ENCODE assay signal across 21 cellular contexts in the genomic region with DNA sequence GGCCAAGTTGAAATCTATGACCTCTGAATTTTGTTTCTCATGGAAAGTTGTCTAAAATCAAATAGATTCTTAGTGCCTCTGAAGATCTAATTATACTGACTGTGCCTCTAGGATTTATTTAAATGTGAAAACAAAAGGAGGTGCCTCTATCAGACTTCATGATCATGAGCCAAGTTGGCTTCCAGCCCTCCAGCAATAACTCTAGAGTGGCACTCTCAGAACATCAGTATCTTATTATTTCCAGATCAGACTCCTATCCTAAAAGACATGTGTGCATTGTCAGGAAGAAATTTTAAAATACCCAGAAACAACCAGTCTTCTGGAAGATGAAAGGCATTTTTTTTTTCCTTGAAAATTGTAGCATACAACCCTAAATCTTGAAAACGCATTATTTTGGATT.
"Had no signal": no experiment of that assay in that cellular context is flagged by ENCODE, and none has a peak within 500 bp of the region (broad histone marks: within the 10 kb centered on the region; RNA-seq: fewer than 3 reads in every experiment).

No MANE protein-coding gene starts in this region.

- DNase-seq: cortex of kidney; effector CD4-positive, alpha-beta T cell; foreskin keratinocyte; heart left ventricle; kidney; natural killer cell; occipital lobe; ovary; posterior cingulate gyrus; psoas muscle; right cardiac atrium; sigmoid colon; stimulated activated CD4-positive, alpha-beta T cell treated with anti-CD3 and anti-CD28 coated beads, Interleukin-2, amount 100 ng/mL, for 24 hours; stimulated activated CD4-positive, alpha-beta T cell treated with anti-CD3 and anti-CD28 coated beads, Interleukin-4, amount 100 ng/mL, for 24 hours; stimulated activated naive CD4-positive, alpha-beta T cell treated with Interleukin-2 at 50 U/mL for 16 hours; trophoblast cell had no signal

- H3K27ac ChIP-seq: foreskin keratinocyte, gastroesophageal sphincter, heart left ventricle, hepatocyte, ovary, psoas muscle, sigmoid colon, vagina had no signal

- ATAC-seq: foreskin keratinocyte; gastroesophageal sphincter; heart left ventricle; left lobe of liver; natural killer cell; psoas muscle; right cardiac atrium; stimulated activated effector memory CD8-positive, alpha-beta T cell treated with anti-CD3 and anti-CD28 coated beads, Interleukin-12 subunit alpha, Interleukin-12 subunit beta, amount 100 ng/mL, for 72 hours had no signal
